In the genomic region with DNA sequence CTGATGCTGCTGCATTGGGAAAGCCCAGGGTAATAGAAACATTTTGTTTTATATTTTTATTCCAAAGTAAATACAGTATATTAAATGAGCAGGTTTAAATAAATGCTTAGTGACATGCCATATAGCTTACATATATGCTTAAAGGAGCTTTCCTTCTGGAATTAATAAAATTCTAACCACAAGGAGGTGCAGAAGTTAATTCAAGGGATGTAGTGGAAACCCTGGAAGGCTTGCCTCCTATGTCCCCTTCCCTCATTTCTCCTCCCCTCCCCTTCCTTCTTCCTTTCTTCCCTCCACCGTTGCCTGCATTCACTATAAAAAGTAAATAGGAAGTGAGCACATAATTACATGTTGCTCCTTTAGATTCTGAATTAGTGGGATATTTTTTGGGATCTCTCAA, we compare ENCODE assay signal across 10 cellular contexts.
DNase-seq lines count a peak whose midpoint lies in the region; ATAC-seq and TF ChIP-seq lines count a peak whose summit lies in the region.
"Had no signal": no experiment of that assay in that cellular context is flagged by ENCODE, and none has a peak within 500 bp of the region (broad histone marks: within the 10 kb centered on the region; RNA-seq: fewer than 3 reads in every experiment).

No MANE protein-coding gene starts in this region.

- no peaks in the 10 kb centered on the region for H3K79me2 ChIP-seq in PC-3 (ENCODE audit: low read length)

- no peaks in the 10 kb centered on the region for H3K9me3 ChIP-seq in PC-3 (ENCODE audit: low read length)
- H3K9me3 ChIP-seq in CD4-positive, alpha-beta T cell (ENCODE audit: control insufficient read depth, low read length): no peaks in the 10 kb centered on the region
- H3K9me3 ChIP-seq: BE2C had no signal

- intact Hi-C loops in PC-3 (cut with micrococcal nuclease): loop anchor here (1.0 to 5.0 kb wide), 3 partner anchors 554 to 951 kb away; no protein-coding TSS in a partner anchor
- intact Hi-C loops in CD4-positive, alpha-beta T cell (cut with DNase I, micrococcal nuclease): loop anchor here (1.0 to 10.0 kb wide), 7 partner anchors 380 to 1001 kb away; a partner anchor contains a TSS

- H3K4me3 ChIP-seq in AG10803 (ENCODE audit: low read length) (no peak overlapping the region), PC-3 (ENCODE audit: low read length) (no peak overlapping the region)

- H3K9me2 ChIP-seq in PC-3 (replicated peaks; ENCODE audit: low read length): no peaks in the 10 kb centered on the region

- no peaks in the 10 kb centered on the region for H3K27me3 ChIP-seq in PC-3 (ENCODE audit: low read length)
- H3K27me3 ChIP-seq in CD4-positive, alpha-beta T cell (ENCODE audit: control insufficient read depth, insufficient read depth, low read length): no peaks in the 10 kb centered on the region
- H3K27me3 ChIP-seq: BE2C had no signal

- no peaks in the 10 kb centered on the region for H4K20me1 ChIP-seq in PC-3 (ENCODE audit: low read length)

- DNase-seq in NCI-H2227 (lab: John Stamatoyannopoulos, UW; ENCODE audit: unreplicated experiment) (peak; percentile 28), NCI-H2227 treated with DMSO at 0.1 percent for 48 hours (lab: John Stamatoyannopoulos, UW) (no peak), AG10803 (ENCODE audit: low read depth) (peak; percentile 8), PC-3 (no peak), superior temporal gyrus (ENCODE audit: extremely low spot score) (no peak)
- no peak for DNase-seq in central memory CD8-positive, alpha-beta T cell (ENCODE audit: low spot score in 2 of 2)
- no peak for DNase-seq in CD4-positive, alpha-beta T cell
- DNase-seq: BE2C had no signal

- no peaks in the 10 kb centered on the region for H3K36me3 ChIP-seq in PC-3 (ENCODE audit: low read depth, low read length)
- H3K36me3 ChIP-seq: BE2C had no signal

- no peaks in the 10 kb centered on the region for H3K4me1 ChIP-seq in PC-3 (ENCODE audit: insufficient read depth, low read length)
- H3K4me1 ChIP-seq: BE2C had no signal

- H3K9me3 Mint-ChIP-seq in central memory CD8-positive, alpha-beta T cell: no peaks in the 10 kb centered on the region
- H3K9me3 Mint-ChIP-seq in CD4-positive, alpha-beta T cell: no peaks in the 10 kb centered on the region
- H3K9me3 Mint-ChIP-seq: CD8-positive, alpha-beta T cell had no signal

- ATAC-seq in PC-3: peak; percentile 58
- no peak for ATAC-seq in central memory CD8-positive, alpha-beta T cell (replicated peaks; ENCODE audit: extremely low read depth, poor library complexity, severe bottlenecking)
- ATAC-seq in CD4-positive, alpha-beta T cell (ENCODE audit: poor library complexity): no peak

- H3K4me2 ChIP-seq in PC-3 (ENCODE audit: low read length): no peak overlapping the region

- H3K27me3 Mint-ChIP-seq in central memory CD8-positive, alpha-beta T cell: no peaks in the 10 kb centered on the region
- no peaks in the 10 kb centered on the region for H3K27me3 Mint-ChIP-seq in CD4-positive, alpha-beta T cell

- H3K9ac ChIP-seq in PC-3 (ENCODE audit: low read length): no peak overlapping the region

- H3K36me3 Mint-ChIP-seq in central memory CD8-positive, alpha-beta T cell (ENCODE audit: insufficient read depth): peaks cover 3% of the 10 kb centered on the region
- no peaks in the 10 kb centered on the region for H3K36me3 Mint-ChIP-seq in CD4-positive, alpha-beta T cell (ENCODE audit: low read depth)
- H3K36me3 Mint-ChIP-seq: CD8-positive, alpha-beta T cell had no signal

- TF ChIP-seq CTCF in AG10803 (conservative IDR thresholded peaks at IDR 0.05; ENCODE audit: low read length) (no peak), PC-3 (conservative IDR thresholded peaks at IDR 0.05; ENCODE audit: low read depth, low read length) (no peak)
- no peak for TF ChIP-seq CTCF in CD4-positive, alpha-beta T cell (IDR thresholded peaks at IDR 0.05)

- H2AFZ ChIP-seq in PC-3 (ENCODE audit: low read length): no peak overlapping the region

- no TSS peak for BruUV-seq in PC-3 (replicated peaks; lab: Mats Ljungman, UMichigan)

- H3K27ac Mint-ChIP-seq in central memory CD8-positive, alpha-beta T cell (ENCODE audit: low read depth): peak overlapping the region; percentile 38
- H3K27ac Mint-ChIP-seq in CD4-positive, alpha-beta T cell: no peak overlapping the region
- H3K27ac Mint-ChIP-seq: CD8-positive, alpha-beta T cell had no signal

- POLR2A ChIA-PET in PC-3 (lab: Charles Lee; ENCODE audit: unreplicated experiment): no interaction called here
- POLR2A ChIA-PET in CD4-positive, alpha-beta T cell (lab: Charles Lee): no interaction called here

- CTCF ChIA-PET in PC-3 (lab: Charles Lee): interaction anchor here (0.7 to 1.4 kb wide), 2 partner anchors 580 to 638 kb away, joined by 4 to 6 read pairs; no protein-coding TSS in a partner anchor
- CTCF ChIA-PET in CD4-positive, alpha-beta T cell (lab: Charles Lee): interaction anchor here (0.7 to 1.4 kb wide), 2 partner anchors 18 to 229 kb away, joined by 3 read pairs; no protein-coding TSS in a partner anchor

- no peak overlapping the region for H3K4me3 Mint-ChIP-seq in central memory CD8-positive, alpha-beta T cell
- H3K4me3 Mint-ChIP-seq in CD4-positive, alpha-beta T cell: no peak overlapping the region
- H3K4me3 Mint-ChIP-seq: CD8-positive, alpha-beta T cell had no signal

- H3F3A ChIP-seq in PC-3 (ENCODE audit: low read length, unreplicated experiment): no peaks in the 10 kb centered on the region

- no peaks in the 10 kb centered on the region for H3K4me1 Mint-ChIP-seq in central memory CD8-positive, alpha-beta T cell
- H3K4me1 Mint-ChIP-seq in CD4-positive, alpha-beta T cell (ENCODE audit: low read depth): no peaks in the 10 kb centered on the region

- no peak overlapping the region for H3K27ac ChIP-seq in PC-3 (ENCODE audit: low read length)
- no peak overlapping the region for H3K27ac ChIP-seq in CD4-positive, alpha-beta T cell (ENCODE audit: low read depth, low read length)
- H3K27ac ChIP-seq: C4-2B had no signal

Comparison
In these comparisons a context has a peak if more than half of its experiments do, and no peak if none do; other contexts are left out.
1. DNase-seq: peak in NCI-H2227 (single experiment) and AG10803 (single experiment); none in NCI-H2227 treated with DMSO at 0.1 percent for 48 hours (single experiment), PC-3 (single experiment), central memory CD8-positive, alpha-beta T cell (0 of 2), superior temporal gyrus (single experiment) and CD4-positive, alpha-beta T cell (0 of 10).